8 cellular contexts compared by ENCODE assay signal in genomic region chr10:43395571-43396060, GRCh38. TPM values are rescaled to one million over a fixed set of nuclear protein-coding genes. Genes with fewer than 3 reads are reported as not detected.
A peak's percentile ranks its signal among the peaks of the same experiment; 100 is the strongest.
DNase-seq lines count a peak whose midpoint lies in the region; ATAC-seq and TF ChIP-seq lines count a peak whose summit lies in the region.

No MANE protein-coding gene starts in this region.

- H3K4me1 ChIP-seq in BE2C, result peaks cover 4% of the 10 kb centered on the region; the same call in 1 of the 2 replicates
- peaks cover 9% of the 10 kb centered on the region for H3K4me1 ChIP-seq in KMS-11 (ENCODE audit: low read depth, poor library complexity, severe bottlenecking)
- peaks cover 26% of the 10 kb centered on the region for H3K4me1 ChIP-seq in iPS-20b (ENCODE audit: insufficient read depth, low read length)

- H3K79me2 ChIP-seq in KMS-11 (ENCODE audit: insufficient read depth, low read depth), result peaks cover 80% of the 10 kb centered on the region

- H3K4me3 ChIP-seq in BE2C (ENCODE audit: low read depth, low read length) (peak overlapping the region; percentile 80), KMS-11 (IDR thresholded peaks at IDR 0.05; ENCODE audit: insufficient read depth, low read depth, low read length) (no peak overlapping the region), iPS-20b (ENCODE audit: low read length) (peak overlapping the region; percentile 90)

- DNase-seq in BE2C (peak; percentile 54), GM03348 (ENCODE audit: low spot score) (no peak), NCI-H2029 (lab: John Stamatoyannopoulos, UW) (no peak), NCI-H2196 treated with DMSO at 0.1 percent for 48 hours (lab: John Stamatoyannopoulos, UW; ENCODE audit: unreplicated experiment) (no peak)
- no peak for DNase-seq in activated naive CD4-positive, alpha-beta T cell treated with anti-CD3 and anti-CD28 coated beads, Interleukin-2, amount 50 U/mL, for 72 hours (ENCODE audit: low spot score in 2 of 2)
- peak; percentile 60 for DNase-seq in stimulated activated CD8-positive, alpha-beta memory T cell treated with anti-CD3 and anti-CD28 coated beads, Interleukin-4, amount 100 ng/mL, for 48 hours

- peak overlapping the region; percentile 13; the same call in 1 of the 2 replicates for H3K4me2 ChIP-seq in KMS-11

- H3K36me3 ChIP-seq in BE2C (peaks cover 67% of the 10 kb centered on the region), KMS-11 (ENCODE audit: insufficient read depth) (peaks cover 23% of the 10 kb centered on the region; the same call in 1 of the 2 replicates), iPS-20b (ENCODE audit: insufficient read depth, low read depth, low read length) (peaks cover 72% of the 10 kb centered on the region)

- H3K27me3 ChIP-seq in BE2C (no peaks in the 10 kb centered on the region), KMS-11 (ENCODE audit: insufficient read depth, low read depth) (no peaks in the 10 kb centered on the region), iPS-20b (ENCODE audit: insufficient read depth, low read length) (no peaks in the 10 kb centered on the region)

- H3K9me3 ChIP-seq in BE2C, result no peaks in the 10 kb centered on the region
- H3K9me3 ChIP-seq in iPS-20b (ENCODE audit: insufficient read depth, low read depth, low read length), result no peaks in the 10 kb centered on the region

- peaks cover 14% of the 10 kb centered on the region for H4K20me1 ChIP-seq in KMS-11 (ENCODE audit: insufficient read depth)

- peak overlapping the region; percentile 60; the same call in 1 of the 2 replicates for H3K9ac ChIP-seq in KMS-11
- H3K9ac ChIP-seq in iPS-20b (ENCODE audit: low read depth, low read length), result peak overlapping the region; percentile 98

- H3K27ac Mint-ChIP-seq in activated naive CD4-positive, alpha-beta T cell treated with anti-CD3 and anti-CD28 coated beads, Interleukin-2, amount 50 U/mL, for 72 hours, result peak overlapping the region; percentile 81 to 98

- peaks cover 47 to 60% of the 10 kb centered on the region in 2 donors for H3K36me3 Mint-ChIP-seq in activated naive CD4-positive, alpha-beta T cell treated with anti-CD3 and anti-CD28 coated beads, Interleukin-2, amount 50 U/mL, for 72 hours

- no peaks in the 10 kb centered on the region for H3K9me3 Mint-ChIP-seq in activated naive CD4-positive, alpha-beta T cell treated with anti-CD3 and anti-CD28 coated beads, Interleukin-2, amount 50 U/mL, for 72 hours

- ATAC-seq in activated naive CD4-positive, alpha-beta T cell treated with anti-CD3 and anti-CD28 coated beads, Interleukin-2, amount 50 U/mL, for 72 hours, result no peak

- H2AFZ ChIP-seq in KMS-11 (ENCODE audit: low read depth), result no peak overlapping the region

- H3K27ac ChIP-seq in KMS-11, result peak overlapping the region; percentile 58; the same call in 1 of the 2 replicates
- H3K27ac ChIP-seq in iPS-20b (ENCODE audit: low read length), result peak overlapping the region; percentile 84

- TF ChIP-seq CTCF in BE2C (IDR thresholded peaks at IDR 0.05; ENCODE audit: low read depth, low read length), result no peak
- no peak for TF ChIP-seq CTCF in KMS-11 (conservative IDR thresholded peaks at IDR 0.05; ENCODE audit: low read depth, low read length)

RNA-seq across cellular contexts. Expression of gene HNRNPF, which starts 13.4 kb away (rescaled TPM):
- 240 TPM for polyA plus RNA-seq in BE2C (2012; ENCODE audit: insufficient read depth, insufficient read length, low read depth)
- 100 to 1,000 TPM; 410 to 434 TPM for total RNA-seq in activated naive CD4-positive, alpha-beta T cell treated with anti-CD3 and anti-CD28 coated beads, Interleukin-2, amount 50 U/mL, for 72 hours

RNA-seq across cellular contexts. Expression of gene FXYD4, which starts 24.2 kb away (rescaled TPM):
- not detected for polyA plus RNA-seq in BE2C (2012; ENCODE audit: insufficient read depth, insufficient read length, low read depth)
- total RNA-seq in activated naive CD4-positive, alpha-beta T cell treated with anti-CD3 and anti-CD28 coated beads, Interleukin-2, amount 50 U/mL, for 72 hours, result not detected

RNA-seq across cellular contexts. Expression of gene ZNF487, which starts 41.3 kb away (rescaled TPM):
- 0.74 TPM for polyA plus RNA-seq in BE2C (2012; ENCODE audit: insufficient read depth, insufficient read length, low read depth)
- 1 to 10 TPM; 2.7 to 4.1 TPM for total RNA-seq in activated naive CD4-positive, alpha-beta T cell treated with anti-CD3 and anti-CD28 coated beads, Interleukin-2, amount 50 U/mL, for 72 hours

Comparison
In these comparisons a context has a peak if more than half of its experiments do, and no peak if none do; other contexts are left out.
1. DNase-seq: peak in BE2C (single experiment) and stimulated activated CD8-positive, alpha-beta memory T cell treated with anti-CD3 and anti-CD28 coated beads, Interleukin-4, amount 100 ng/mL, for 48 hours (single experiment); none in activated naive CD4-positive, alpha-beta T cell treated with anti-CD3 and anti-CD28 coated beads, Interleukin-2, amount 50 U/mL, for 72 hours (0 of 2), GM03348 (single experiment), NCI-H2029 (single experiment) and NCI-H2196 treated with DMSO at 0.1 percent for 48 hours (single experiment).